8 cellular contexts compared by ENCODE assay signal in the genomic region with DNA sequence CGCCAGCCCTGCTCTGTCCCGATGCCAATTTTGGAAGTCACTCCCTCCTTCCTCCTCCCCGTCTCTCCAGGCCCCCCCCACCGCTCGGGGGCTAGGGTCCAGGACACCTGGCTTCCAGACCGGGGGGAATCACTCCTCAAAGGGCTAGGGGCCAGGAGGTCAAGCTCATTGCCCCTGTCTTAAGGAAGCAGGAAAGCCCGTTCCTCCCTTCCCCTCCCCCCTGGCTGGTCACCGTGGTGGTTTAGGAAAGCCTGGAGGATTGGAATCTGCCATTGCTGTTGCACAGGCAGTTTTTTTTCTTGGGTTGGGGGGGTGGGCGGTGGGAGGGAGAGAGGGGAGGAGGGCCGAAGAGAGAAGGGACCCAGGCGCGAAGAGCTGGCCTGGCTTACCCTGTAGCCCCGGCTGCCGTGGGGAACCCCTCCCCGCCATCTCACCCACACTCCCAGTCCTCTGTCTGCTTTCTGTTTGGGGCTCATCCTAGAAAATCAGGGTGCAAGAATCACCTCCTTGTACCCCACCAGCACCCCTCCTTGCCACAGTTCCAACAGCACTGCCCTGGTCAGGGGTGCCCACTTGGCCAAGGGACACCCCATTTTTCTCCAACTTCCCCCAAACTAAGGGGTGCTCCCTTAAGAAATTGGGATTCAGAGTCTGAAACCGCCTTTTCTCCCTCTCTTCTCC. TPM values are rescaled to one million over a fixed set of nuclear protein-coding genes. Genes with fewer than 3 reads are reported as not detected.
DNase-seq lines count a peak whose midpoint lies in the region; ATAC-seq and TF ChIP-seq lines count a peak whose summit lies in the region.

No MANE protein-coding gene starts in this region.

- H3K27ac ChIP-seq in aorta (ENCODE audit: low read depth in 1 of 2, low read length in 2 of 2), result peak overlapping the region; percentile 6 to 59

- H3K27me3 ChIP-seq in aorta (ENCODE audit: control insufficient read depth in 1 of 2, insufficient read depth in 2 of 2, low read length in 1 of 2), result no peaks in the 10 kb centered on the region

- TF ChIP-seq CTCF in GM13976 (IDR thresholded peaks at IDR 0.05; ENCODE audit: borderline replicate concordance, control extremely low read depth, extremely low read depth, insufficient read depth, missing control alignments), result no peak

- ATAC-seq in aorta (ENCODE audit: low FRiP score), result no peak
- ATAC-seq in GM18517 (IDR thresholded peaks at IDR 0.05; ENCODE audit: unreplicated experiment), result no peak
- ATAC-seq in GM19467 (IDR thresholded peaks at IDR 0.05; ENCODE audit: unreplicated experiment), result no peak

- no peaks in the 10 kb centered on the region for H3K9me3 ChIP-seq in aorta (ENCODE audit: control insufficient read depth, low read length)

- peaks cover 0 to 3% of the 10 kb centered on the region in 2 donors for H3K4me1 ChIP-seq in aorta (ENCODE audit: control insufficient read depth in 1 of 2, insufficient read depth in 2 of 2, low read length in 2 of 2)

- intact Hi-C loops in aorta (cut with DNase I), result loop anchor here in 1 of 2 donors (5.0 kb wide), 1 partner anchor 108 kb away; no protein-coding TSS in a partner anchor

- 6 to 11% methylated on average over 12 to 16 of the region's 16 CpGs for WGBS in aorta, 2 donors

- H3K36me3 ChIP-seq in aorta (ENCODE audit: control insufficient read depth in 1 of 2, insufficient read depth in 2 of 2, low read length in 1 of 2), result no peaks in the 10 kb centered on the region

- H3K4me3 ChIP-seq in aorta (ENCODE audit: low read length in 2 of 2), result peak overlapping the region; percentile 59 to 89

- DNase-seq in COR-L47 (lab: John Stamatoyannopoulos, UW), result peak; percentile 20
- DNase-seq in NCI-H2196 (lab: John Stamatoyannopoulos, UW; ENCODE audit: unreplicated experiment), result peak; percentile 47
- peak; percentile 74 for DNase-seq in ecto neural progenitor cell (ENCODE audit: low spot score)
- peak; percentile 33 for DNase-seq in medulla oblongata (ENCODE audit: extremely low spot score)
- DNase-seq in aorta, result peak in 1 of 2 donors; percentile 83
- no peak for DNase-seq in GM13976 (ENCODE audit: low spot score)

- in situ Hi-C loops in GM13976 (cut with MboI; ENCODE audit: low sequenced_read_pairs, unreplicated experiment), result loop anchor here (25.0 kb wide), 1 partner anchor 358 kb away; the partner anchor contains the start of genes C17orf100 and MED31

RNA-seq across cellular contexts. Expression of gene BCL6B, which starts 2.9 kb away (rescaled TPM):
- 10 to 100 TPM; 16.4 to 31.4 TPM for total RNA-seq in aorta
- 1 to 10 TPM in 1 of 2 donors, under 1 TPM in 1; 0.63 to 1.3 TPM for polyA plus RNA-seq in aorta

RNA-seq across cellular contexts. Expression of gene RNASEK, which starts 7.6 kb away (rescaled TPM):
- 100 to 1,000 TPM; 157 to 163 TPM for total RNA-seq in aorta
- 100 to 1,000 TPM; 390 to 401 TPM for polyA plus RNA-seq in aorta

RNA-seq across cellular contexts. Expression of gene SLC16A13, which starts 15.8 kb away (rescaled TPM):
- total RNA-seq in aorta, result 1 to 10 TPM; 1.3 to 2.5 TPM
- polyA plus RNA-seq in aorta, result 1 to 10 TPM in 1 of 2 donors, not detected in 1; 1.0 TPM

RNA-seq across cellular contexts. Expression of gene SLC16A11, which starts 23.9 kb away (rescaled TPM):
- 1 to 10 TPM in 1 of 2 donors, under 1 TPM in 1; 0.26 to 1.3 TPM for total RNA-seq in aorta
- polyA plus RNA-seq in aorta, result not detected

RNA-seq across cellular contexts. Expression of gene ALOX12, which starts 24.1 kb away (rescaled TPM):
- not detected for total RNA-seq in aorta
- polyA plus RNA-seq in aorta, result not detected
